16 cellular contexts compared by ENCODE assay signal in the genomic region with DNA sequence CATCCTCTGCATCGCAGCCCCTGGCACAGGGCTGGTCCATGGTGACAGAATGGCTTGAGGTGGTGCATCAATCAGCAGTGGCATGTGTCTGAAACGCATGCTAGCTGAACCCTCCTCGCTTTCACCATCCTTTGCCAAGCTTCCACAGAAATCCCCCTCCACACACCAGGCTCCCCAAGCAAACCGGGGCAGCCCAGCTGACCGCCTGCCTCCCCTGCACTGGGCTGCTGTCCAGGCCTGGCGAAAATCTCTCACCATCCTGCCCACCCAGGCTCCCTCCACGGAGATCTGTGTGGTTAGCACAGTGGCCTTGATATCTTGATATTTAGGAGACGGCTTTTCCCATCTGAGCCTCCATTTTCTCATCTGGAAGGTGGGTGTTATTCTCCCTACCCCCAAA. TPM values are rescaled to one million over a fixed set of nuclear protein-coding genes. Genes with fewer than 3 reads are reported as not detected.
DNase-seq lines count a peak whose midpoint lies in the region; ATAC-seq and TF ChIP-seq lines count a peak whose summit lies in the region.
"Had no signal": no experiment of that assay in that cellular context is flagged by ENCODE, and none has a peak within 500 bp of the region (broad histone marks: within the 10 kb centered on the region; RNA-seq: fewer than 3 reads in every experiment).

No MANE protein-coding gene starts in this region.

- H3K9ac ChIP-seq in Loucy (ENCODE audit: low read depth, low read length, poor library complexity, severe bottlenecking) = no peak overlapping the region
- H3K9ac ChIP-seq: neural progenitor cell had no signal

- POLR2A ChIA-PET in activated CD4-positive, alpha-beta T cell treated with anti-CD3 and anti-CD28 coated beads for 36 hours (lab: Charles Lee) = no interaction called here
- POLR2A ChIA-PET in OCI-LY7 (lab: Charles Lee) = no interaction called here

- H3K4me3 ChIP-seq in Loucy (ENCODE audit: low read length, poor library complexity, severe bottlenecking) = peak overlapping the region; percentile 80
- no peak overlapping the region for H3K4me3 ChIP-seq in OCI-LY7 (ENCODE audit: low read depth, low read length, poor library complexity, severe bottlenecking)
- H3K4me3 ChIP-seq: lung, SJSA1 had no signal

- peaks cover 18% of the 10 kb centered on the region for H3K36me3 Mint-ChIP-seq in activated CD4-positive, alpha-beta T cell treated with anti-CD3 and anti-CD28 coated beads for 36 hours (ENCODE audit: low read depth)
- H3K36me3 Mint-ChIP-seq in brain = no peaks in the 10 kb centered on the region
- no peaks in the 10 kb centered on the region for H3K36me3 Mint-ChIP-seq in nephron (ENCODE audit: low read depth)
- H3K36me3 Mint-ChIP-seq: neural progenitor cell had no signal

- no peaks in the 10 kb centered on the region for H3K27me3 ChIP-seq in Loucy (ENCODE audit: insufficient read depth, low read length, poor library complexity, severe bottlenecking)

- peaks cover 75% of the 10 kb centered on the region for H3K4me1 Mint-ChIP-seq in activated CD4-positive, alpha-beta T cell treated with anti-CD3 and anti-CD28 coated beads for 36 hours
- H3K4me1 Mint-ChIP-seq in brain (peaks cover 11% of the 10 kb centered on the region), nephron (peaks cover 6% of the 10 kb centered on the region)

- no peak for DNase-seq in activated CD4-positive, alpha-beta T cell treated with anti-CD3 and anti-CD28 coated beads for 36 hours
- no peak for DNase-seq in activated CD4-positive, alpha-beta T cell treated with anti-CD3 and anti-CD28 coated beads, Interleukin-2, amount 50 U/mL, for 48 hours
- no peak for DNase-seq in OCI-LY7 (ENCODE audit: low spot score)
- DNase-seq in medulla oblongata (ENCODE audit: extremely low spot score) = no peak
- no peak for DNase-seq in glomerular visceral epithelial cell (ENCODE audit: extremely low spot score)
- DNase-seq: foreskin melanocyte, NCI-H1694 treated with DMSO at 0.1 percent for 48 hours, NCI-H446 treated with DMSO at 0.1 percent for 48 hours, right cardiac atrium had no signal

- no peak overlapping the region for H3K27ac ChIP-seq in OCI-LY7 (ENCODE audit: low read depth, low read length, poor library complexity, severe bottlenecking)
- H3K27ac ChIP-seq: neural progenitor cell, SJSA1 had no signal

- no peaks in the 10 kb centered on the region for H3K27me3 Mint-ChIP-seq in activated CD4-positive, alpha-beta T cell treated with anti-CD3 and anti-CD28 coated beads for 36 hours
- H3K27me3 Mint-ChIP-seq in brain = peaks cover 59% of the 10 kb centered on the region
- H3K27me3 Mint-ChIP-seq in nephron (ENCODE audit: low read depth) = peaks cover 71% of the 10 kb centered on the region

- H3K9me2 ChIP-seq in Loucy (replicated peaks; ENCODE audit: low read depth, low read length) = no peaks in the 10 kb centered on the region
- H3K9me2 ChIP-seq in OCI-LY7 (ENCODE audit: insufficient read depth, low read length) = no peaks in the 10 kb centered on the region

- CTCF ChIA-PET in activated CD4-positive, alpha-beta T cell treated with anti-CD3 and anti-CD28 coated beads for 36 hours (lab: Charles Lee) = interaction anchor here (1.0 kb wide), 2 partner anchors 39 to 118 kb away, joined by 3 to 4 read pairs; no protein-coding TSS in a partner anchor
- CTCF ChIA-PET in OCI-LY7 (lab: Charles Lee; ENCODE audit: unreplicated experiment) = no interaction called here

- H3K4me2 ChIP-seq in Loucy (ENCODE audit: low read depth, low read length, poor library complexity, severe bottlenecking) (peak overlapping the region; percentile 73), OCI-LY7 (ENCODE audit: low read length) (no peak overlapping the region)

- no peaks in the 10 kb centered on the region for H3K9me3 Mint-ChIP-seq in activated CD4-positive, alpha-beta T cell treated with anti-CD3 and anti-CD28 coated beads for 36 hours (ENCODE audit: low read depth)
- H3K9me3 Mint-ChIP-seq in brain (peaks cover 0 to 16% (median 8%) of the 10 kb centered on the region in 5 experiments), nephron (peaks cover 2% of the 10 kb centered on the region)
- H3K9me3 Mint-ChIP-seq: neural progenitor cell had no signal

- H2AFZ ChIP-seq in Loucy (ENCODE audit: low read length) = no peak overlapping the region
- H2AFZ ChIP-seq in OCI-LY7 (ENCODE audit: low read length) = no peak overlapping the region

- intact Hi-C loops in activated CD4-positive, alpha-beta T cell treated with anti-CD3 and anti-CD28 coated beads for 36 hours (cut with DNase I, micrococcal nuclease) = no loop called here
- intact Hi-C loops in OCI-LY7 (cut with micrococcal nuclease; ENCODE audit: unreplicated experiment) = no loop called here

- TF ChIP-seq CTCF in Loucy (conservative IDR thresholded peaks at IDR 0.05; ENCODE audit: low read length) (no peak), brain (conservative IDR thresholded peaks at IDR 0.05) (no peak), nephron (IDR thresholded peaks at IDR 0.05; ENCODE audit: unreplicated experiment in 3 of 3) (no peak), OCI-LY7 (conservative IDR thresholded peaks at IDR 0.05; ENCODE audit: low read length) (no peak)

- no TSS peak for BruUV-seq in OCI-LY7 (replicated peaks; lab: Mats Ljungman, UMichigan)

- 0 out of 2 replicates have a peak, but pooled peaks cover 5% of the 10 kb centered on the region for H3F3A ChIP-seq in Loucy (ENCODE audit: low read depth)

- no peaks in the 10 kb centered on the region for H3K9me3 ChIP-seq in Loucy (ENCODE audit: insufficient read depth, low read depth, low read length)
- H3K9me3 ChIP-seq in OCI-LY7 (ENCODE audit: low read length) = no peaks in the 10 kb centered on the region
- H3K9me3 ChIP-seq: SJSA1, tibial artery had no signal

- H3K79me2 ChIP-seq in Loucy (ENCODE audit: insufficient read depth, low read length) (peaks cover 18% of the 10 kb centered on the region; the same call in 1 of the 2 replicates), OCI-LY7 (ENCODE audit: insufficient read depth, low read depth, low read length) (no peaks in the 10 kb centered on the region)

- H3K4me3 Mint-ChIP-seq in activated CD4-positive, alpha-beta T cell treated with anti-CD3 and anti-CD28 coated beads for 36 hours = peak overlapping the region; percentile 93
- H3K4me3 Mint-ChIP-seq in brain = peak overlapping the region; percentile 88 to 94 (median 92)
- H3K4me3 Mint-ChIP-seq in nephron = peak overlapping the region in 2 of 3 experiments; percentile 85

- no peaks in the 10 kb centered on the region for H3K36me3 ChIP-seq in Loucy (ENCODE audit: insufficient read depth, low read length)
- no peaks in the 10 kb centered on the region for H3K36me3 ChIP-seq in OCI-LY7 (ENCODE audit: insufficient read depth, low read length)
- H3K36me3 ChIP-seq: neural progenitor cell, SJSA1, tibial artery had no signal

- peaks cover 35% of the 10 kb centered on the region for H3K4me1 ChIP-seq in Loucy (ENCODE audit: insufficient read depth, low read length, poor library complexity, severe bottlenecking)
- no peaks in the 10 kb centered on the region for H3K4me1 ChIP-seq in OCI-LY7 (ENCODE audit: insufficient read depth, low read length, poor library complexity, severe bottlenecking)
- H3K4me1 ChIP-seq: SJSA1 had no signal

- no peaks in the 10 kb centered on the region for H4K20me1 ChIP-seq in Loucy (ENCODE audit: insufficient read depth, low read length, poor library complexity, severe bottlenecking)
- no peaks in the 10 kb centered on the region for H4K20me1 ChIP-seq in OCI-LY7 (ENCODE audit: insufficient read depth, low read length)

- ATAC-seq in activated CD4-positive, alpha-beta T cell treated with anti-CD3 and anti-CD28 coated beads for 36 hours = no peak

- no peak overlapping the region for H3K27ac Mint-ChIP-seq in activated CD4-positive, alpha-beta T cell treated with anti-CD3 and anti-CD28 coated beads for 36 hours
- no peak overlapping the region for H3K27ac Mint-ChIP-seq in brain
- H3K27ac Mint-ChIP-seq in nephron = no peak overlapping the region
- H3K27ac Mint-ChIP-seq: neural progenitor cell had no signal

RNA-seq across cellular contexts. Expression of a gene that starts 0.9 kb away (rescaled TPM):
- 10 to 100 TPM; 12.3 to 16.9 TPM for total RNA-seq in activated CD4-positive, alpha-beta T cell treated with anti-CD3 and anti-CD28 coated beads for 36 hours
- 2.1 TPM for polyA plus RNA-seq in brain (ENCODE audit: insufficient read depth, low read depth, low replicate concordance)
- total RNA-seq in OCI-LY7 (2014; rRNA removed; shearing (Covaris generic)) = not detected in 2 replicates
- total RNA-seq in OCI-LY7 (2022) = not detected in 2 replicates
- total RNA-seq: SJSA1 had no signal

Comparison
In these comparisons a context has a peak if more than half of its experiments do, and no peak if none do; other contexts are left out.
1. RNA of a gene that starts 0.9 kb away (total RNA-seq): 12.3 to 16.9 TPM in activated CD4-positive, alpha-beta T cell treated with anti-CD3 and anti-CD28 coated beads for 36 hours; not detected in OCI-LY7; every median in the first group is over 10 times any median in the second.
2. Peak in every context shown above with its lines, with median percentiles within 50 percentile points of each other: H3K4me3 Mint-ChIP-seq.